In the genomic region with DNA sequence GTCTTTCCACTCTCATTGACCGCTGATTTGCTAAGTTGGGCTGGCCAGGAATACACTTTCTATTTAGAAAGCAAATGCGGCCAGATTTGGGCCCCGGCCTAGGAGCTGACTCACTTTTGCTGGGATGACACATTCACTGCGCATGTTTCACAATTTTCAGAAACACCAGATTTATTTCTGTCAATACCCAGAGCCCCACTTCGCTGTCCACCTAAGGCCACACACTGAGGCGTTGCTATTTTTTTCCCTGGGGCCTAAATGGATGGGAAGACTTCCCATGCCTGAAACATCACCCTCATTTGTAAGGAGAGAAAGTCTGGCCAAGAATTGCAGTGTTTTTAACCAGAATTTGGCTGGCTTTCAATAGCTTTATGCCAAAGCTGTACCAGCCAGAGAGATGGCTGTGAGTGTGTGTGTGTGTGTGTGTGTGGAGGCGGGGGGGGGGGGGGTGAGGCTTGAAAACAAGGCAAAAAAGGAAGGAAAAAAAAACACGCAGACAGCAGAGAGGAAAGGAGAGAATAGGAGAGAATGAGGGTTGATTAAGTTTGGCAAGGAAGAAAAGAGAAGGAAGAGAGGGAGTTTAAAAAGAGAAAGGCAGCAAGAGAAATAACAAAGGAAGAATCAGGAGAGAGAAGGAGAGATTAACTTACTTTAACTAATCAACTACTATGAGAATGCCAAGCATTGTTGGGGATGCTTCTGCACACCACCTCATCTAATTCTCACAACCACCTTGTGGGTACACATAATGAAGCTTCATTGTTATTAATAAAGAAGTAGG, we compare ENCODE assay signal across 8 cellular contexts.
DNase-seq lines count a peak whose midpoint lies in the region; ATAC-seq and TF ChIP-seq lines count a peak whose summit lies in the region.

No MANE protein-coding gene starts in this region.

- H3K36me3 ChIP-seq in tibial artery = no peaks in the 10 kb centered on the region

- no peak for ATAC-seq in left colon
- no peak for ATAC-seq in GM18868 (IDR thresholded peaks at IDR 0.05; ENCODE audit: unreplicated experiment)
- no peak for ATAC-seq in GM21526 (IDR thresholded peaks at IDR 0.05; ENCODE audit: low FRiP score, unreplicated experiment)
- ATAC-seq in HG03280 (IDR thresholded peaks at IDR 0.05; ENCODE audit: unreplicated experiment) = no peak

- POLR2A ChIA-PET in MCF 10A (lab: Yijun Ruan, JAX) = interaction anchor here (0.5 to 5.9 kb wide), 25 partner anchors 8 to 817 kb away, joined by 3 to 77 read pairs (median 4); a partner anchor contains a TSS

- H3K36me3 Mint-ChIP-seq in MCF 10A (ENCODE audit: insufficient read depth, unreplicated experiment) = peaks cover 9% of the 10 kb centered on the region

- peaks cover 46% of the 10 kb centered on the region for H3K4me1 Mint-ChIP-seq in MCF 10A (ENCODE audit: insufficient read depth, unreplicated experiment)

- no peak for TF ChIP-seq CTCF in MCF 10A (IDR thresholded peaks at IDR 0.05; ENCODE audit: unreplicated experiment)
- TF ChIP-seq CTCF in tibial artery (IDR thresholded peaks at IDR 0.05) = no peak

- no peaks in the 10 kb centered on the region for H3K9me3 ChIP-seq in tibial artery

- H3K27ac ChIP-seq in tibial artery = peak overlapping the region; percentile 71 to 86

- no peak overlapping the region for H3K4me3 ChIP-seq in tibial artery

- H3K4me1 ChIP-seq in tibial artery = peaks cover 7 to 41% (median 34%) of the 10 kb centered on the region in 4 donors

- H3K27me3 ChIP-seq in tibial artery = no peaks in the 10 kb centered on the region

- H3K9me3 Mint-ChIP-seq in MCF 10A (ENCODE audit: unreplicated experiment) = no peaks in the 10 kb centered on the region

- BruUV-seq in MCF 10A (replicated peaks; lab: Mats Ljungman, UMichigan) = no TSS peak

- H3K4me3 Mint-ChIP-seq in MCF 10A (ENCODE audit: unreplicated experiment) = peak overlapping the region; percentile 15

- DNase-seq in SIG-M5 treated with dmso at 0.1 percent for 504 hours (lab: John Stamatoyannopoulos, UW; ENCODE audit: unreplicated experiment) = peak; percentile 71
- DNase-seq in SIG-M5 (lab: John Stamatoyannopoulos, UW) = no peak
- DNase-seq in MCF 10A (ENCODE audit: unreplicated experiment) = peak; percentile 100
- DNase-seq in left colon = peak; percentile 56 to 73
- DNase-seq in tibial artery = peak; percentile 94 to 97

- H3K27ac Mint-ChIP-seq in MCF 10A (ENCODE audit: low read depth, unreplicated experiment) = peak overlapping the region; percentile 43

- CTCF ChIA-PET in MCF 10A (lab: Yijun Ruan, JAX) = interaction anchor here (0.5 to 2.1 kb wide), 8 partner anchors 8 to 509 kb away, joined by 3 to 12 read pairs (median 4); no protein-coding TSS in a partner anchor

- intact Hi-C loops in MCF 10A (cut with micrococcal nuclease) (loop anchor here (1.0 to 5.0 kb wide), 7 partner anchors 12 to 521 kb away; a partner anchor contains a TSS), left colon (cut with DNase I, micrococcal nuclease) (no loop called here), tibial artery (cut with DNase I; ENCODE audit: low total_unique reads) (loop anchor here (2.0 to 10.0 kb wide), 3 partner anchors 112 to 394 kb away; no protein-coding TSS in a partner anchor)

- no peaks in the 10 kb centered on the region for H3K27me3 Mint-ChIP-seq in MCF 10A (ENCODE audit: insufficient read depth, unreplicated experiment)

Comparison
In these comparisons a context has a peak if more than half of its experiments do, and no peak if none do; other contexts are left out.
1. intact Hi-C loops: an anchor here in MCF 10A (1.0 to 5.0 kb wide) and tibial artery (2.0 to 10.0 kb wide); none called in left colon.